ENCODE assay signal across 26 cellular contexts in genomic region chr19:30053558-30053957, GRCh38.
DNase-seq lines count a peak whose midpoint lies in the region; ATAC-seq, FAIRE-seq and TF ChIP-seq lines count a peak whose summit lies in the region.
"Had no signal": no experiment of that assay in that cellular context is flagged by ENCODE, and none has a peak within 500 bp of the region (broad histone marks: within the 10 kb centered on the region; RNA-seq: fewer than 3 reads in every experiment).

No MANE protein-coding gene starts in this region.

- H3K27me3 Mint-ChIP-seq in activated CD8-positive, alpha-beta T cell treated with anti-CD3 and anti-CD28 coated beads, Interleukin-2, amount 10 ng/mL, durations not matched to agents 7 days and 5 days (ENCODE audit: low read depth): peaks cover 3% of the 10 kb centered on the region
- H3K27me3 Mint-ChIP-seq in activated CD8-positive, alpha-beta T cell treated with anti-CD3 and anti-CD28 coated beads for 36 hours: no peaks in the 10 kb centered on the region
- H3K27me3 Mint-ChIP-seq in neural crest cell (ENCODE audit: low read depth) (no peaks in the 10 kb centered on the region), H9 (ENCODE audit: low read depth) (peaks cover 4% of the 10 kb centered on the region)

- no peak overlapping the region for H2BK20ac ChIP-seq in H1 (ENCODE audit: low read length)
- H2BK20ac ChIP-seq in H9 (ENCODE audit: low read depth, low read length, poor library complexity, severe bottlenecking): no peak overlapping the region

- H4K91ac ChIP-seq in H1 (replicated peaks; ENCODE audit: insufficient read length, low read length) (no peak overlapping the region), H9 (ENCODE audit: insufficient read length, low read depth, low read length) (no peak overlapping the region)

- no peaks in the 10 kb centered on the region for H3K4me1 Mint-ChIP-seq in activated CD8-positive, alpha-beta T cell treated with anti-CD3 and anti-CD28 coated beads, Interleukin-2, amount 10 ng/mL, durations not matched to agents 7 days and 5 days (ENCODE audit: low read depth)
- no peaks in the 10 kb centered on the region for H3K4me1 Mint-ChIP-seq in activated CD8-positive, alpha-beta T cell treated with anti-CD3 and anti-CD28 coated beads for 36 hours (ENCODE audit: low read depth)
- peaks cover 28% of the 10 kb centered on the region for H3K4me1 Mint-ChIP-seq in neural crest cell
- peaks cover 0 to 2% of the 10 kb centered on the region in 2 experiments; a peak in 1 of 4 replicates for H3K4me1 Mint-ChIP-seq in H9

- H2BK5ac ChIP-seq in H1 (ENCODE audit: low read depth, low read length) (no peak overlapping the region), H9 (ENCODE audit: insufficient read length, low read length) (no peak overlapping the region)

- H4K5ac ChIP-seq in H1 (ENCODE audit: insufficient read length, low read depth, low read length) (no peak overlapping the region), H9 (ENCODE audit: insufficient read length, low read depth, low read length) (no peak overlapping the region)

- no peak overlapping the region for H3K23ac ChIP-seq in H1 (ENCODE audit: insufficient read length)
- H3K23ac ChIP-seq in H9 (ENCODE audit: insufficient read length, low read depth, low read length): no peak overlapping the region

- H2BK12ac ChIP-seq in H1 (ENCODE audit: low read depth, low read length): no peak overlapping the region
- H2BK12ac ChIP-seq in H9 (ENCODE audit: insufficient read length, low read depth, low read length): no peak overlapping the region

- H4K20me1 ChIP-seq in H1 (replicated peaks in 1 of 2; ENCODE audit: control insufficient read depth in 1 of 2, insufficient read depth in 2 of 2, low read length in 2 of 2) (no peaks in the 10 kb centered on the region), H9 (ENCODE audit: control insufficient read depth, insufficient read depth, insufficient read length) (no peaks in the 10 kb centered on the region)

- no peak overlapping the region for H2BK120ac ChIP-seq in H1 (replicated peaks; ENCODE audit: low read depth, low read length)
- no peak overlapping the region for H2BK120ac ChIP-seq in H9 (ENCODE audit: low read depth, low read length, poor library complexity, severe bottlenecking)

- no peaks in the 10 kb centered on the region for H3K36me3 ChIP-seq in H1 (ENCODE audit: control insufficient read depth in 2 of 4, insufficient read depth in 4 of 4, low read length in 3 of 4)
- H3K36me3 ChIP-seq: BE2C had no signal

- H3K79me2 ChIP-seq in H1 (ENCODE audit: control insufficient read depth in 1 of 2, insufficient read depth in 2 of 2, low read length in 2 of 2) (no peaks in the 10 kb centered on the region), H9 (ENCODE audit: insufficient read depth, low read length) (no peaks in the 10 kb centered on the region)

- H4K8ac ChIP-seq in H1 (ENCODE audit: extremely low read depth, insufficient read depth, low read length) (0 out of 2 replicates have a peak overlapping the region, but pooled peaks have one; percentile 25), H9 (replicated peaks; ENCODE audit: insufficient read length, low read depth, low read length) (no peak overlapping the region)

- POLR2A ChIA-PET in activated CD8-positive, alpha-beta T cell treated with anti-CD3 and anti-CD28 coated beads, Interleukin-2, amount 10 ng/mL, durations not matched to agents 7 days and 5 days (lab: Charles Lee): interaction anchor here (0.7 kb wide), 1 partner anchor 301 kb away, joined by 3 read pairs; no protein-coding TSS in a partner anchor
- POLR2A ChIA-PET in activated CD8-positive, alpha-beta T cell treated with anti-CD3 and anti-CD28 coated beads for 36 hours (lab: Charles Lee): no interaction called here
- POLR2A ChIA-PET in H1 (lab: Charles Lee; ENCODE audit: partially characterized antibody): no interaction called here

- no peak for TF ChIP-seq RAD21 in H1 (IDR thresholded peaks at IDR 0.05 in 1 of 2, conservative IDR thresholded peaks at IDR 0.05 in 1 of 2; ENCODE audit: low read depth in 2 of 2, low read length in 2 of 2)

- FAIRE-seq in H1 (lab: Jason Lieb, UNC): no peak
- FAIRE-seq: GM18507 had no signal

- peak; percentile 15 for DNase-seq in activated CD8-positive, alpha-beta T cell treated with anti-CD3 and anti-CD28 coated beads, Interleukin-2, amount 10 ng/mL, durations not matched to agents 7 days and 5 days
- no peak for DNase-seq in activated CD8-positive, alpha-beta T cell treated with anti-CD3 and anti-CD28 coated beads for 36 hours
- DNase-seq in H1 (ENCODE audit: low read depth in 1 of 2, low spot score in 2 of 2): no peak
- DNase-seq in neural crest cell (ENCODE audit: low read depth, low spot score): no peak
- no peak for DNase-seq in DMS79 (lab: John Stamatoyannopoulos, UW)
- no peak for DNase-seq in H9
- DNase-seq: BE2C, Calu3, DMS153, KBM-7, MV-4-11, NCI-H1105, NCI-H146, NCI-H1930, NCI-H2107, NCI-H446, NCI-H524 treated with DMSO at 0.1 percent for 48 hours, NCI-H774, PC-3, SK-N-SH had no signal

- H3K27ac Mint-ChIP-seq in activated CD8-positive, alpha-beta T cell treated with anti-CD3 and anti-CD28 coated beads, Interleukin-2, amount 10 ng/mL, durations not matched to agents 7 days and 5 days: no peak overlapping the region
- no peak overlapping the region for H3K27ac Mint-ChIP-seq in activated CD8-positive, alpha-beta T cell treated with anti-CD3 and anti-CD28 coated beads for 36 hours
- H3K27ac Mint-ChIP-seq in neural crest cell (ENCODE audit: unreplicated experiment) (peak overlapping the region; percentile 72), H9 (no peak overlapping the region)
- H3K27ac Mint-ChIP-seq: GM23338 had no signal

- no peaks in the 10 kb centered on the region for H3K36me3 Mint-ChIP-seq in activated CD8-positive, alpha-beta T cell treated with anti-CD3 and anti-CD28 coated beads, Interleukin-2, amount 10 ng/mL, durations not matched to agents 7 days and 5 days (ENCODE audit: low read depth)
- no peaks in the 10 kb centered on the region for H3K36me3 Mint-ChIP-seq in activated CD8-positive, alpha-beta T cell treated with anti-CD3 and anti-CD28 coated beads for 36 hours (ENCODE audit: low read depth)
- peaks cover 5% of the 10 kb centered on the region for H3K36me3 Mint-ChIP-seq in neural crest cell (ENCODE audit: low read depth)
- H3K36me3 Mint-ChIP-seq in H9 (ENCODE audit: insufficient read depth in 1 of 3, low read depth in 3 of 3): no peaks in the 10 kb centered on the region

- H3K23me2 ChIP-seq in H1 (ENCODE audit: low read depth, low read length): no peaks in the 10 kb centered on the region
- no peaks in the 10 kb centered on the region for H3K23me2 ChIP-seq in H9 (ENCODE audit: insufficient read length, low read depth, low read length, poor library complexity, severe bottlenecking)

- H3K18ac ChIP-seq in H1 (ENCODE audit: extremely low read depth, low read length): no peak overlapping the region
- no peak overlapping the region for H3K18ac ChIP-seq in H9 (ENCODE audit: insufficient read length, low read depth, low read length)

- H3K79me1 ChIP-seq in H1 (ENCODE audit: low read depth, low read length): no peaks in the 10 kb centered on the region
- H3K79me1 ChIP-seq in H9 (ENCODE audit: insufficient read depth, low read depth, low read length, poor library complexity, severe bottlenecking): no peaks in the 10 kb centered on the region

- H3K27ac ChIP-seq in H1 (ENCODE audit: low read depth, low read length): no peak overlapping the region
- H3K27ac ChIP-seq in temporal lobe (ENCODE audit: low read depth, low read length): peak overlapping the region; percentile 9
- H3K27ac ChIP-seq in H9 (ENCODE audit: insufficient read length, low read depth, low read length): no peak overlapping the region
- H3K27ac ChIP-seq: 22Rv1 had no signal

- no peak overlapping the region for H3K4me2 ChIP-seq in H1 (ENCODE audit: insufficient read depth in 1 of 2, low read depth in 2 of 2, low read length in 2 of 2)
- no peak overlapping the region for H3K4me2 ChIP-seq in H9 (ENCODE audit: insufficient read depth, insufficient read length, low read length)
- H3K4me2 ChIP-seq: GM23338, SK-N-SH had no signal

- no peak overlapping the region for H3K14ac ChIP-seq in H1 (ENCODE audit: insufficient read length)
- H3K14ac ChIP-seq in H9 (ENCODE audit: insufficient read depth, low read length): no peak overlapping the region

- H3K9ac ChIP-seq in H1 (replicated peaks in 1 of 4; ENCODE audit: extremely low read depth in 1 of 4, low read depth in 3 of 4, low read length in 3 of 4) (no peak overlapping the region), H9 (ENCODE audit: extremely low read depth, insufficient read length, low read length) (no peak overlapping the region)
- H3K9ac ChIP-seq: SK-N-SH had no signal

- H3K4me3 Mint-ChIP-seq in activated CD8-positive, alpha-beta T cell treated with anti-CD3 and anti-CD28 coated beads, Interleukin-2, amount 10 ng/mL, durations not matched to agents 7 days and 5 days: no peak overlapping the region
- no peak overlapping the region for H3K4me3 Mint-ChIP-seq in activated CD8-positive, alpha-beta T cell treated with anti-CD3 and anti-CD28 coated beads for 36 hours
- no peak overlapping the region for H3K4me3 Mint-ChIP-seq in neural crest cell
- no peak overlapping the region for H3K4me3 Mint-ChIP-seq in H9
- H3K4me3 Mint-ChIP-seq: GM23338 had no signal

- no peak overlapping the region for H2BK15ac ChIP-seq in H1 (ENCODE audit: low read length)
- H2BK15ac ChIP-seq in H9 (ENCODE audit: low read depth, low read length): no peak overlapping the region

- TF ChIP-seq POLR2A in H1 (IDR thresholded peaks at IDR 0.05; ENCODE audit: control extremely low read depth in 1 of 2, low read depth in 2 of 2, low read length in 2 of 2): no peak

- H2AK5ac ChIP-seq in H1 (ENCODE audit: low read depth, low read length): no peak overlapping the region
- no peak overlapping the region for H2AK5ac ChIP-seq in H9 (ENCODE audit: insufficient read length, low read length)

- no peaks in the 10 kb centered on the region for H3K9me3 Mint-ChIP-seq in activated CD8-positive, alpha-beta T cell treated with anti-CD3 and anti-CD28 coated beads, Interleukin-2, amount 10 ng/mL, durations not matched to agents 7 days and 5 days (ENCODE audit: insufficient read depth)
- no peaks in the 10 kb centered on the region for H3K9me3 Mint-ChIP-seq in activated CD8-positive, alpha-beta T cell treated with anti-CD3 and anti-CD28 coated beads for 36 hours
- H3K9me3 Mint-ChIP-seq in neural crest cell: peaks cover 11% of the 10 kb centered on the region
- H3K9me3 Mint-ChIP-seq in H9: peaks cover 0 to 2% of the 10 kb centered on the region in 2 experiments; a peak in 1 of 5 replicates
- H3K9me3 Mint-ChIP-seq: GM23338 had no signal

- no peak overlapping the region for H3K4me3 ChIP-seq in H1 (ENCODE audit: extremely low read depth in 1 of 4, insufficient read depth in 2 of 4, low read depth in 3 of 4, low read length in 4 of 4)
- H3K4me3 ChIP-seq: GM23338 had no signal

- ATAC-seq in activated CD8-positive, alpha-beta T cell treated with anti-CD3 and anti-CD28 coated beads, Interleukin-2, amount 10 ng/mL, durations not matched to agents 7 days and 5 days: no peak
- ATAC-seq in activated CD8-positive, alpha-beta T cell treated with anti-CD3 and anti-CD28 coated beads for 36 hours: no peak
- ATAC-seq in HG02884 (IDR thresholded peaks at IDR 0.05; ENCODE audit: unreplicated experiment): no peak
- ATAC-seq: GM23338, HCT116, PC-3 had no signal

- CTCF ChIA-PET in activated CD8-positive, alpha-beta T cell treated with anti-CD3 and anti-CD28 coated beads, Interleukin-2, amount 10 ng/mL, durations not matched to agents 7 days and 5 days (lab: Charles Lee): no interaction called here
- CTCF ChIA-PET in activated CD8-positive, alpha-beta T cell treated with anti-CD3 and anti-CD28 coated beads for 36 hours (lab: Charles Lee): no interaction called here
- CTCF ChIA-PET in H1 (lab: Charles Lee; ENCODE audit: partially characterized antibody): interaction anchor here (1.1 kb wide), 1 partner anchor 94 kb away, joined by 4 read pairs; no protein-coding TSS in a partner anchor

- H3K27me3 ChIP-seq in H1 (replicated peaks in 1 of 4; ENCODE audit: control insufficient read depth in 3 of 4, extremely low read depth in 1 of 4, insufficient read depth in 3 of 4, low read length in 3 of 4) (no peaks in the 10 kb centered on the region), H9 (ENCODE audit: insufficient read depth, low read length) (no peaks in the 10 kb centered on the region)
- H3K27me3 ChIP-seq: BE2C had no signal

- H3K56ac ChIP-seq in H1 (replicated peaks; ENCODE audit: insufficient read length, low read depth, low read length) (no peak overlapping the region), H9 (ENCODE audit: insufficient read length, low read depth, low read length) (no peak overlapping the region)

- TF ChIP-seq EP300 in H1 (IDR thresholded peaks at IDR 0.05; ENCODE audit: borderline replicate concordance in 1 of 2, low read depth in 2 of 2, low read length in 2 of 2): no peak

- intact Hi-C loops in activated CD8-positive, alpha-beta T cell treated with anti-CD3 and anti-CD28 coated beads for 36 hours (cut with micrococcal nuclease): no loop called here

- TF ChIP-seq CTCF in activated CD8-positive, alpha-beta T cell treated with anti-CD3 and anti-CD28 coated beads for 36 hours (IDR thresholded peaks at IDR 0.05): no peak
- no peak for TF ChIP-seq CTCF in H1 (IDR thresholded peaks at IDR 0.05; ENCODE audit: control extremely low read depth in 1 of 3, insufficient read depth in 1 of 3, low read depth in 1 of 3, low read length in 3 of 3)
- no peak for TF ChIP-seq CTCF in neural crest cell (conservative IDR thresholded peaks at IDR 0.05)
- no peak for TF ChIP-seq CTCF in H9 (conservative IDR thresholded peaks at IDR 0.05)

- H3K4me1 ChIP-seq in H1 (replicated peaks in 1 of 4; ENCODE audit: control insufficient read depth in 3 of 4, insufficient read depth in 4 of 4, low read length in 3 of 4) (no peaks in the 10 kb centered on the region), H9 (ENCODE audit: insufficient read depth, low read length) (no peaks in the 10 kb centered on the region)

- no peak overlapping the region for H3T11ph ChIP-seq in H9 (ENCODE audit: low read length)

- WGBS in H1 (ENCODE audit: extremely low coverage in 1 of 2, insufficient coverage in 1 of 2, insufficient read length in 1 of 2, insufficient replicate concordance in 2 of 2, low coverage in 1 of 2, low lambda C conversion rate in 2 of 2, missing lambda C conversion rate in 1 of 2), 2 experiments: 95% methylated on average over 17 of the region's 18 CpGs; no CpG with 5 or more reads in 1 of the 2 experiments
- no CpG with 5 or more reads among the region's 18 CpGs for WGBS in H9 (ENCODE audit: extremely low coverage, insufficient read length, low lambda C conversion rate)

- H2AFZ ChIP-seq in H1 (ENCODE audit: low read length): no peak overlapping the region
- H2AFZ ChIP-seq in H9 (ENCODE audit: low read length): no peak overlapping the region
- H2AFZ ChIP-seq: GM23338 had no signal

- H3K9me3 ChIP-seq in H1 (ENCODE audit: insufficient read depth in 2 of 2, low read depth in 1 of 2, low read length in 1 of 2) (no peaks in the 10 kb centered on the region), H9 (ENCODE audit: control insufficient read depth, low read depth, low read length) (no peaks in the 10 kb centered on the region)
- H3K9me3 ChIP-seq: BE2C, SK-N-SH had no signal

- no peak overlapping the region for H3K4ac ChIP-seq in H1 (replicated peaks; ENCODE audit: insufficient read length, low read depth, low read length)
- H3K4ac ChIP-seq in H9 (ENCODE audit: low read depth, low read length): no peak overlapping the region
